14 cellular contexts compared by ENCODE assay signal in the genomic region with DNA sequence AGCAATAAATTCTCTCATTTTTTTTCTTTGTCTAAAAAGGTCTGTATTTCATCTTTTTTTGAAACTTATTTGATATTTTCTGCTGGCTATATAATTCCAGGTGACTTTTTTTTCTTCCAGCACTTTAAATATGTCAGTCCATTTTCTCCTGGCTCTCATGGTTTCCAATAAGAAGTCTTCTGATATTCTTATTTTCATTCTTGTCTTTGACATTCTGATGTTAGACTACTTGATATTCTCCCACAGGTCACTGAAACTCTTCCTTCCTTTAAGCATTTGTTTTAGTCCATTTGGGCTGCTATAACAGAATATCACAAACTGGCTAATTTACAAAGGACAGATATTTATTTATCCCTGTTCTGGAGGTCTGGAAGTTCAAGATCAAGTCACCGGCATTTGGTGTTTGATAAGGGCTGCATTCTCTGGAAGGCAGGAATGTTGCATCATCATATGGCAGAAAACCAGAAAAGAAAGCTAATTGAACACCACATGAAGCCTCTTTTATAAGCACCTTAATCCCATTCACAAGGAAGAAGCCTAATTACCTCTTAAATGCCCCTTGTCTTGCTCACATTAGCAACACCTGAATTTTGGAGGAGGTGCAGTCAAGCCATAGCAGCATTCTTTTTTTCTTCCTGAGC.
"Had no signal": no experiment of that assay in that cellular context is flagged by ENCODE, and none has a peak within 500 bp of the region (broad histone marks: within the 10 kb centered on the region; RNA-seq: fewer than 3 reads in every experiment).

No MANE protein-coding gene starts in this region.

- H3K4me3 ChIP-seq: ascending aorta, lower lobe of right lung, psoas muscle, sigmoid colon, testis, upper lobe of right lung had no signal

- H3K9me3 ChIP-seq: ascending aorta, lower lobe of right lung, sigmoid colon, testis, upper lobe of right lung had no signal

- H3K4me3 Mint-ChIP-seq: activated naive CD8-positive, alpha-beta T cell treated with anti-CD3 and anti-CD28 coated beads, Interleukin-2, amount 50 U/mL, for 24 hours; neural crest cell; stimulated activated naive CD8-positive, alpha-beta T cell treated with anti-CD3 and anti-CD28 coated beads, Interleukin-15, amount 100 ng/mL, for 72 hours had no signal

- H3K4me1 Mint-ChIP-seq: activated naive CD8-positive, alpha-beta T cell treated with anti-CD3 and anti-CD28 coated beads, Interleukin-2, amount 50 U/mL, for 24 hours; stimulated activated naive CD8-positive, alpha-beta T cell treated with anti-CD3 and anti-CD28 coated beads, Interleukin-15, amount 100 ng/mL, for 72 hours had no signal

- H3K4me1 ChIP-seq: ascending aorta, lower lobe of right lung, psoas muscle, sigmoid colon, testis, upper lobe of right lung had no signal

- ATAC-seq: activated naive CD8-positive, alpha-beta T cell treated with anti-CD3 and anti-CD28 coated beads, Interleukin-2, amount 50 U/mL, for 24 hours; lower lobe of right lung; psoas muscle; stimulated activated naive CD8-positive, alpha-beta T cell treated with anti-CD3 and anti-CD28 coated beads, Interleukin-15, amount 100 ng/mL, for 72 hours; upper lobe of right lung had no signal

- H3K27ac Mint-ChIP-seq: activated naive CD8-positive, alpha-beta T cell treated with anti-CD3 and anti-CD28 coated beads, Interleukin-2, amount 50 U/mL, for 24 hours; stimulated activated naive CD8-positive, alpha-beta T cell treated with anti-CD3 and anti-CD28 coated beads, Interleukin-15, amount 100 ng/mL, for 72 hours had no signal

- H3K36me3 ChIP-seq: ascending aorta, lower lobe of right lung, sigmoid colon, upper lobe of right lung had no signal

- H3K27me3 ChIP-seq: ascending aorta, sigmoid colon, testis, upper lobe of right lung had no signal

- DNase-seq: activated naive CD4-positive, alpha-beta T cell; activated naive CD8-positive, alpha-beta T cell treated with anti-CD3 and anti-CD28 coated beads, Interleukin-2, amount 50 U/mL, for 24 hours; erythroblast; hypothalamus; lower lobe of right lung; midbrain; psoas muscle; sigmoid colon; stimulated activated CD4-positive, alpha-beta T cell treated with anti-CD3 and anti-CD28 coated beads, Interleukin-1b, Interleukin-23, amount 100 ng/mL, for 48 hours; stimulated activated naive CD8-positive, alpha-beta T cell treated with anti-CD3 and anti-CD28 coated beads, Interleukin-15, amount 100 ng/mL, for 72 hours; testis; upper lobe of right lung had no signal

- H3K27ac ChIP-seq: ascending aorta, lower lobe of right lung, psoas muscle, sigmoid colon, testis, upper lobe of right lung had no signal

- H3K27me3 Mint-ChIP-seq: stimulated activated naive CD8-positive, alpha-beta T cell treated with anti-CD3 and anti-CD28 coated beads, Interleukin-15, amount 100 ng/mL, for 72 hours had no signal
